8 cellular contexts compared by ENCODE assay signal in the genomic region with DNA sequence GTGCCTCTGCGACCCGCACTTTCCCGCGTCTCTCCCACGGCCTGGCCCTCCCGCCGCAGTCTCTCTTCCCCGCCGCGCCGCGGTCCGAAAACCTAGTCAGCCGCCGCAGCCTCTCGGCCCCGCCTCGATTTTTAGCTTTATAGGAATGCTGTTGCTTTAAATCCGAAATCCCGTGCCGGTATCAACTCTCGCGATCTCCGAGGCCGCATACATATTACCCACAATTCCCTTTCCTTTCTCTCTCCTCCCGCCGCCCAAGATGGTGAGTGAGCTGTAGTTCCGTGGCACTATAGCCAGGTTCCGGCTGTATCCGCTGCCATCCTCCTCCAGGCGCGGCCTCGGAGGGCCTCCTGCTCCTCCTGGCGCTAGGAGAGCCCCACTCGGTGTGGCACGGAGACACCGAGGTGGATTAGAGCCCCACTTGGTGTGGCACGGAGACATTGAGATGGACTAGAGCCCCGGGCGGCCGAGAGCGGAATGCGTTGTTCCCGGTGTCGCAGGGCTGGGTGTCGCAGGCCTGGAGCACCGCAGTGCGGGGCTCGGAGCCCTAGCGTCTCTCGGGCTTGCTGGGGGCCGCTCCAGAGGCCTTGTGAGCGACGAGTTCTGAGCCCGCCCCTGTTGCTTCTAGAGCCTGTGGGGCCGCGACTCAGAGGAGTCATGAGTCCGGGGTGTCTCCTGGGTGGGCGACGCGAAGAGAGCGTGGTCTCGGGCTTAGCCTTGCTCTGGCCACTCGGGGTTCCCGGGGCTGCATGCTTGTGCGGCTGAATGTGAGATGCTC. TPM values are rescaled to one million over a fixed set of nuclear protein-coding genes. Genes with fewer than 3 reads are reported as not detected.
A peak's percentile ranks its signal among the peaks of the same experiment; 100 is the strongest.
DNase-seq lines count a peak whose midpoint lies in the region; ATAC-seq and TF ChIP-seq lines count a peak whose summit lies in the region.

Gene MED22, minus strand, starts transcription at position 147 of the 778 bp plus-strand sequence. CDS start 1,469 bp downstream, outside the sequence.
Gene RPL7A, plus strand, starts transcription at position 234 of the 778 bp plus-strand sequence. Its CDS starts 26 bp downstream, at position 260.

- H3K4me3 ChIP-seq in osteoblast (ENCODE audit: insufficient read depth, low read length) (peak within 1 kb of the TSS; percentile 100), testis (peak within 1 kb of the TSS; percentile 98 to 99)

- peak within 1 kb of the TSS; percentile 98 for H3K27ac Mint-ChIP-seq in HFFc6
- peak within 1 kb of the TSS; percentile 98 to 100 for H3K27ac Mint-ChIP-seq in activated naive CD4-positive, alpha-beta T cell treated with anti-CD3 and anti-CD28 coated beads, Interleukin-2, amount 50 U/mL, for 72 hours

- H2AFZ ChIP-seq in osteoblast (ENCODE audit: low read length): peak within 1 kb of the TSS; percentile 86

- H3K36me3 Mint-ChIP-seq in HFFc6 (ENCODE audit: low read depth): peaks cover 38% of the 10 kb centered on the region
- H3K36me3 Mint-ChIP-seq in activated naive CD4-positive, alpha-beta T cell treated with anti-CD3 and anti-CD28 coated beads, Interleukin-2, amount 50 U/mL, for 72 hours: peaks cover 32 to 39% of the 10 kb centered on the region in 2 donors

- H3K27me3 Mint-ChIP-seq in HFFc6 (ENCODE audit: insufficient read depth): peaks cover 14% of the 10 kb centered on the region

- intact Hi-C loops in testis (cut with DNase I; ENCODE audit: low total_unique reads): no loop called here

- peak; percentile 83 to 84 for ATAC-seq in activated naive CD4-positive, alpha-beta T cell treated with anti-CD3 and anti-CD28 coated beads, Interleukin-2, amount 50 U/mL, for 72 hours

- no peaks in the 10 kb centered on the region for H3K9me3 ChIP-seq in osteoblast (ENCODE audit: low read depth, low read length)
- no peaks in the 10 kb centered on the region for H3K9me3 ChIP-seq in testis

- H3K79me2 ChIP-seq in osteoblast (ENCODE audit: insufficient read depth, low read length): peaks cover 51% of the 10 kb centered on the region

- H3K4me2 ChIP-seq in osteoblast (ENCODE audit: insufficient read depth, low read length): peak within 1 kb of the TSS; percentile 100

- TF ChIP-seq CTCF in HFFc6 (IDR thresholded peaks at IDR 0.05): no peak
- TF ChIP-seq CTCF in osteoblast (IDR thresholded peaks at IDR 0.05; ENCODE audit: extremely low read depth, low read depth, low read length): no peak
- peak in 2 of 3 experiments; percentile 19 to 27 for TF ChIP-seq CTCF in testis (IDR thresholded peaks at IDR 0.05)

- H3K36me3 ChIP-seq in osteoblast (ENCODE audit: insufficient read depth, low read length) (peaks cover 73% of the 10 kb centered on the region), testis (ENCODE audit: low read depth, missing control alignments) (no peaks in the 10 kb centered on the region)

- peaks cover 52% of the 10 kb centered on the region for H4K20me1 ChIP-seq in osteoblast (ENCODE audit: insufficient read depth, low read length)

- H3K4me1 Mint-ChIP-seq in HFFc6 (ENCODE audit: low read depth): peaks cover 28% of the 10 kb centered on the region

- H3K27ac ChIP-seq in osteoblast (ENCODE audit: low read depth, low read length): peak within 1 kb of the TSS; percentile 86
- H3K27ac ChIP-seq in testis: peak within 1 kb of the TSS; percentile 89 to 90

- H3K27me3 ChIP-seq in osteoblast (ENCODE audit: insufficient read depth, low read length): no peaks in the 10 kb centered on the region
- no peaks in the 10 kb centered on the region for H3K27me3 ChIP-seq in testis

- H3K9me3 Mint-ChIP-seq in HFFc6: peaks cover 8% of the 10 kb centered on the region; the same call in 1 of the 2 replicates
- H3K9me3 Mint-ChIP-seq in activated naive CD4-positive, alpha-beta T cell treated with anti-CD3 and anti-CD28 coated beads, Interleukin-2, amount 50 U/mL, for 72 hours: no peaks in the 10 kb centered on the region

- WGBS in testis, 2 donors: 1% methylated on average over 26 to 66 of the region's 66 CpGs

- peaks cover 39% of the 10 kb centered on the region for H3K4me1 ChIP-seq in osteoblast (ENCODE audit: insufficient read depth, low read length)
- peaks cover 24% of the 10 kb centered on the region for H3K4me1 ChIP-seq in testis

- no peak for TF ChIP-seq POLR2A in testis (IDR thresholded peaks at IDR 0.05)

- peak within 1 kb of the TSS; percentile 99 for H3K4me3 Mint-ChIP-seq in HFFc6

- DNase-seq in GF-D8 (lab: John Stamatoyannopoulos, UW) (peak; percentile 82), HFFc6 (peak; percentile 95), NCI-H1105 (lab: John Stamatoyannopoulos, UW) (peak; percentile 90), SKM-1 (lab: John Stamatoyannopoulos, UW; ENCODE audit: unreplicated experiment) (peak; percentile 93), glomerular visceral epithelial cell (ENCODE audit: extremely low spot score) (peak; percentile 95), osteoblast (ENCODE audit: insufficient read length, low spot score, missing footprints) (peak; percentile 98), testis (peak; percentile 97)
- DNase-seq in activated naive CD4-positive, alpha-beta T cell treated with anti-CD3 and anti-CD28 coated beads, Interleukin-2, amount 50 U/mL, for 72 hours (ENCODE audit: low spot score in 2 of 2): peak; percentile 91 to 93

RNA-seq across cellular contexts. Expression of gene MED22, which starts in this region (rescaled TPM):
- total RNA-seq in HFFc6 (2021; fragmentation: NEBNext Ultra II Directional; extraction: Animal tissue kit (Norgen Biotek cat#: 25700)): 10 to 100 TPM; 17.9 to 22.3 (median 20.8) TPM
- total RNA-seq in activated naive CD4-positive, alpha-beta T cell treated with anti-CD3 and anti-CD28 coated beads, Interleukin-2, amount 50 U/mL, for 72 hours: 10 to 100 TPM; 27.7 to 29.4 TPM
- total RNA-seq in osteoblast (14.5 and 15.3 TPM in 2 replicates), testis (10 to 100 TPM; 25.9 to 29.3 TPM)
- polyA plus RNA-seq in testis (ENCODE audit: insufficient read depth, low read depth, low replicate concordance): 20.2 TPM

RNA-seq across cellular contexts. Expression of gene RPL7A, which starts in this region (rescaled TPM):
- 1,000 to 10,000 TPM; 2,011 to 2,156 (median 2,046) TPM for total RNA-seq in HFFc6 (2021; fragmentation: NEBNext Ultra II Directional; extraction: Animal tissue kit (Norgen Biotek cat#: 25700))
- total RNA-seq in activated naive CD4-positive, alpha-beta T cell treated with anti-CD3 and anti-CD28 coated beads, Interleukin-2, amount 50 U/mL, for 72 hours: 1,000 to 10,000 TPM; 3,254 to 3,908 TPM
- total RNA-seq in osteoblast (1,638 and 1,763 TPM in 2 replicates), testis (1,000 to 10,000 TPM in 1 of 2 donors, 100 to 1,000 TPM in 1; 856 to 1,453 TPM)
- 1,924 TPM for polyA plus RNA-seq in testis (ENCODE audit: insufficient read depth, low read depth, low replicate concordance)

Comparison
In these comparisons a context has a peak if more than half of its experiments do, and no peak if none do; other contexts are left out.
1. Peak in every context shown above with its lines: DNase-seq, ATAC-seq, H3K4me3 ChIP-seq and H3K27ac ChIP-seq.
2. CTCF ChIP-seq: peak in testis (2 of 3); none in HFFc6 (single experiment) and osteoblast (single experiment).